Comparison of ENCODE assay signal across 1 cellular context in genomic region chr5:135398855-135399837, GRCh38.
TF ChIP-seq lines count a peak whose summit lies in the region.

Gene MACROH2A1, minus strand, starts transcription at chr5:135399231. Its CDS starts 10,138 bp downstream, at chr5:135389093.

TF ChIP-seq in HepG2, 621 proteins besides CTCF, POLR2A, EP300 and RAD21 (continued from another document and continues in another):
- TF ChIP-seq ARID5B (CRISPR knock-in tag; IDR thresholded peaks at IDR 0.05) = no peak
- TF ChIP-seq MEIS2 (CRISPR knock-in tag; IDR thresholded peaks at IDR 0.05) = no peak
- TF ChIP-seq ZNF639 (CRISPR knock-in tag; conservative IDR thresholded peaks at IDR 0.05) = peak; percentile 96
- peak; percentile 31; the same call in 1 of the 2 replicates for TF ChIP-seq ZNF501 (CRISPR knock-in tag; IDR thresholded peaks at IDR 0.05)
- 0 out of 2 replicates have a peak, but pooled peaks have one; percentile 16 for TF ChIP-seq ZNF83 (CRISPR knock-in tag; IDR thresholded peaks at IDR 0.05; ENCODE audit: borderline replicate concordance)
- peak; percentile 96 for TF ChIP-seq RARA (CRISPR knock-in tag; IDR thresholded peaks at IDR 0.05)
- TF ChIP-seq ZNF350 (CRISPR knock-in tag; IDR thresholded peaks at IDR 0.05; ENCODE audit: borderline replicate concordance, low read depth) = 0 out of 2 replicates have a peak, but pooled peaks have one; percentile 15
- TF ChIP-seq ZNF263 (CRISPR knock-in tag; IDR thresholded peaks at IDR 0.05) = peak; percentile 40; the same call in 1 of the 2 replicates
- peak; percentile 69; the same call in 1 of the 2 replicates for TF ChIP-seq ZSCAN21 (CRISPR knock-in tag; IDR thresholded peaks at IDR 0.05; ENCODE audit: borderline replicate concordance)
- TF ChIP-seq RXRA (CRISPR knock-in tag; IDR thresholded peaks at IDR 0.05) = peak; percentile 86
- 0 out of 2 replicates have a peak, but pooled peaks have one; percentile 19 for TF ChIP-seq POGZ (CRISPR knock-in tag; IDR thresholded peaks at IDR 0.05)
- TF ChIP-seq NPAS2 (CRISPR knock-in tag; IDR thresholded peaks at IDR 0.05; ENCODE audit: borderline replicate concordance) = no peak
- no peak for TF ChIP-seq TBP (CRISPR knock-in tag; IDR thresholded peaks at IDR 0.05)
- no peak for TF ChIP-seq NONO (IDR thresholded peaks at IDR 0.05)
- 0 out of 2 replicates have a peak, but pooled peaks have one; percentile 31 for TF ChIP-seq NONO (CRISPR knock-in tag; conservative IDR thresholded peaks at IDR 0.05)
- TF ChIP-seq ZBTB26 (CRISPR knock-in tag; IDR thresholded peaks at IDR 0.05; ENCODE audit: borderline replicate concordance) = no peak
- TF ChIP-seq HDAC2 (CRISPR knock-in tag; IDR thresholded peaks at IDR 0.05) = no peak
- peak; percentile 68; the same call in 1 of the 2 replicates for TF ChIP-seq KLF6 (CRISPR knock-in tag; IDR thresholded peaks at IDR 0.05)
- TF ChIP-seq HMGXB4 (CRISPR knock-in tag; IDR thresholded peaks at IDR 0.05; ENCODE audit: borderline replicate concordance in 1 of 2, low read depth in 1 of 2) = peak in 1 of 2 experiments; percentile 21; a peak in 2 of 4 replicates
- no peak for TF ChIP-seq ZNF577 (CRISPR knock-in tag; IDR thresholded peaks at IDR 0.05; ENCODE audit: borderline replicate concordance, low read depth)
- TF ChIP-seq IKZF4 (CRISPR knock-in tag; IDR thresholded peaks at IDR 0.05; ENCODE audit: borderline replicate concordance, low read depth, not compliant biosample characterization) = peak; percentile 52
- peak; percentile 80 for TF ChIP-seq BCL3 (CRISPR knock-in tag; IDR thresholded peaks at IDR 0.05)
- 0 out of 2 replicates have a peak, but pooled peaks have one; percentile 30 for TF ChIP-seq PRMT3 (CRISPR knock-in tag; IDR thresholded peaks at IDR 0.05; ENCODE audit: borderline replicate concordance, low read depth)
- TF ChIP-seq ZNF547 (CRISPR knock-in tag; IDR thresholded peaks at IDR 0.05) = peak; percentile 67; the same call in 1 of the 2 replicates
- TF ChIP-seq ZNF484 (CRISPR knock-in tag; IDR thresholded peaks at IDR 0.05; ENCODE audit: borderline replicate concordance, low read depth) = no peak
- no peak; the same call in 1 of the 2 replicates for TF ChIP-seq ZNF773 (CRISPR knock-in tag; IDR thresholded peaks at IDR 0.05; ENCODE audit: borderline replicate concordance)
- peak; percentile 78 for TF ChIP-seq E2F5 (CRISPR knock-in tag; conservative IDR thresholded peaks at IDR 0.05)
- TF ChIP-seq RFX5 (IDR thresholded peaks at IDR 0.05; ENCODE audit: low read depth, low read length) = no peak
- TF ChIP-seq SPEN (CRISPR knock-in tag; IDR thresholded peaks at IDR 0.05; ENCODE audit: low read depth) = peak; percentile 75; the same call in 1 of the 2 replicates
- no peak; the same call in 1 of the 2 replicates for TF ChIP-seq AHDC1 (CRISPR knock-in tag; IDR thresholded peaks at IDR 0.05; ENCODE audit: borderline replicate concordance)
- peak; percentile 46; the same call in 1 of the 2 replicates for TF ChIP-seq SUZ12 (IDR thresholded peaks at IDR 0.05; ENCODE audit: low read depth, low read length)
- TF ChIP-seq THRA (CRISPR knock-in tag; IDR thresholded peaks at IDR 0.05; ENCODE audit: borderline replicate concordance) = 0 out of 2 replicates have a peak, but pooled peaks have one; percentile 20
- peak; percentile 95 for TF ChIP-seq HOXA3 (CRISPR knock-in tag; IDR thresholded peaks at IDR 0.05)
- peak; percentile 50; the same call in 1 of the 2 replicates for TF ChIP-seq HOXA5 (CRISPR knock-in tag; IDR thresholded peaks at IDR 0.05)
- TF ChIP-seq ZSCAN31 (CRISPR knock-in tag; IDR thresholded peaks at IDR 0.05; ENCODE audit: low read depth) = peak; percentile 63
- peak; percentile 32 for TF ChIP-seq RBM22 (optimal IDR thresholded peaks at IDR 0.05; ENCODE audit: low read length)
- no peak for TF ChIP-seq CSRNP1 (CRISPR knock-in tag; IDR thresholded peaks at IDR 0.05)
